27 cellular contexts compared by ENCODE assay signal in the genomic region with DNA sequence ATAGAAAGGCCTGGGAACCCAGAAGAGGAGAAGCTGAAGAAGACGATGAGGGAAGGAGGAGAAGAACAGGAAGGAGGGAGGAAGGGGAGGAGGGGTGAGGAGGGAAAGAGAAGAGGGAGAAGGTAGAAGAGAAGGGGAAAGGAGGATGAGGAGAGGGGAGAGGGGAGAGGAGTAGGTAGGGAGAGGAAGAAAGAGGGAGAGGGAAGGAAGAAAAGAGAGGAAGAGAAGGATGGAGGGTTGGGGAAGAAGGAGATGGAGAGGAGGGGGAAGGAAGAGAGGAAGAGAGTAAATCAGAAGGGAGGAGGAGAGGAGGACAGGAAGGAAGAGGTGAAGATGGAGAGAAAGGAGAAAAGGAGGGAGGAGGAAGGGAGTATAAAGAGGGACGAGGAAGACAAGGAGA.
"Had no signal": no experiment of that assay in that cellular context is flagged by ENCODE, and none has a peak within 500 bp of the region (broad histone marks: within the 10 kb centered on the region; RNA-seq: fewer than 3 reads in every experiment).

No MANE protein-coding gene starts in this region.

- FAIRE-seq: urothelium cell line had no signal

- ATAC-seq: stimulated activated effector memory CD8-positive, alpha-beta T cell treated with anti-CD3 and anti-CD28 coated beads, Interleukin-12 subunit alpha, Interleukin-12 subunit beta, amount 100 ng/mL, for 72 hours; stimulated activated memory B cell treated with anti-CD40 and anti-IgM and Interleukin-4, amounts not matched to agents 10 μg/mL and 1 μg/mL and 100 μg/mL, for 72 hours; stimulated activated naive B cell treated with anti-CD40 and anti-IgM and Interleukin-4, amounts not matched to agents 10 μg/mL and 1 μg/mL and 100 μg/mL, for 72 hours; stimulated activated naive CD8-positive, alpha-beta T cell treated with anti-CD3 and anti-CD28 coated beads, Interleukin-15, amount 100 ng/mL, for 72 hours; stimulated activated naive CD8-positive, alpha-beta T cell treated with anti-CD3 and anti-CD28 coated beads, Interleukin-15, Interleukin-2, amounts not matched to agents 100 U/mL and 50 U/mL, for 24 hours; upper lobe of right lung had no signal

- H3K27ac ChIP-seq: stomach, suprapubic skin, testis, thoracic aorta, thyroid gland, tibial artery, tibial nerve, transverse colon, upper lobe of left lung, upper lobe of right lung, uterus, vagina had no signal

- H3K36me3 ChIP-seq: stomach, suprapubic skin, thoracic aorta, thyroid gland, tibial artery, tibial nerve, transverse colon, upper lobe of left lung, upper lobe of right lung, uterus, vagina had no signal

- H3K27me3 ChIP-seq: suprapubic skin, testis, thyroid gland, tibial artery, tibial nerve, transverse colon, upper lobe of left lung, upper lobe of right lung, uterus, vagina had no signal

- H3K4me3 ChIP-seq: stomach, suprapubic skin, testis, thoracic aorta, thyroid gland, tibial artery, tibial nerve, transverse colon, upper lobe of left lung, upper lobe of right lung, uterus, vagina had no signal

- DNase-seq: stimulated activated CD4-positive, alpha-beta T cell treated with anti-CD3 and anti-CD28 coated beads, Interleukin-2, amount 100 ng/mL, for 48 hours; stimulated activated CD4-positive, alpha-beta T cell treated with anti-CD3 and anti-CD28 coated beads, Interleukin-4, amount 100 ng/mL, for 1 hour; stimulated activated CD4-positive, alpha-beta T cell treated with anti-CD3 and anti-CD28 coated beads, Interleukin-4, amount 100 ng/mL, for 24 hours; stimulated activated CD4-positive, alpha-beta T cell treated with anti-CD3 and anti-CD28 coated beads, Interleukin-4, amount 100 ng/mL, for 4 hours; stimulated activated CD8-positive, alpha-beta memory T cell treated with anti-CD3 and anti-CD28 coated beads, Interleukin-4, amount 100 ng/mL, for 48 hours; stimulated activated naive B cell treated with anti-CD40 and anti-IgM and Interleukin-4, amounts not matched to agents 10 μg/mL and 1 μg/mL and 100 μg/mL, for 72 hours; stimulated activated naive CD4-positive, alpha-beta T cell; stimulated activated naive CD4-positive, alpha-beta T cell treated with Interleukin-2 at 50 U/mL for 16 hours; stimulated activated naive CD8-positive, alpha-beta T cell treated with anti-CD3 and anti-CD28 coated beads, Interleukin-15, amount 100 ng/mL, for 72 hours; stimulated activated naive CD8-positive, alpha-beta T cell treated with anti-CD3 and anti-CD28 coated beads, Interleukin-15, Interleukin-2, amounts not matched to agents 100 U/mL and 50 U/mL, for 24 hours; stomach; substantia nigra; testis; thyroid gland; tibial artery; transverse colon; trophoblast cell; upper lobe of left lung; upper lobe of right lung; uterus had no signal

- H3K4me1 ChIP-seq: stomach, suprapubic skin, testis, thyroid gland, tibial artery, tibial nerve, transverse colon, upper lobe of left lung, upper lobe of right lung, uterus, vagina had no signal

- H3K9me3 ChIP-seq: stomach, suprapubic skin, testis, thoracic aorta, thyroid gland, tibial artery, tibial nerve, transverse colon, upper lobe of left lung, upper lobe of right lung, uterus, vagina had no signal
